In the genomic region with DNA sequence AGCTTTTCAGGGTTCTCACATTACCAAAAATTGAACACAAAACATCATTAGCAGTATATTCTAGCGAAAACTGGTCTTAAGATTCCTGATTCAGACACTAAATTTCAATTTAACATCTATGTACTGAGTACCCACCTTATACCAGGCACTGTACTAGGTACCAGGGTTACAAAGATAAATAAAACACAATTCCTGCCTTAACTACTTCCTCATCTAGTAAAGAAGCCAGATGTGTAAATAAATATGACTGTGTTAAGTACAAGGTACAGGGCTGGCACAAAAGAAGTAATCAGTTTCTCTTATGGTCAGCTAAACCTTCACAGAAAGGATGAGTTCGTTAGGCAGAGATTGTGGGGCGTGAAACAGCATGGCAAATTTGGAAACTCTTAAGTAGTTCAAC, we compare ENCODE assay signal across 38 cellular contexts. TPM values are rescaled to one million over a fixed set of nuclear protein-coding genes. Genes with fewer than 3 reads are reported as not detected.
"Had no signal": no experiment of that assay in that cellular context is flagged by ENCODE, and none has a peak within 500 bp of the region (broad histone marks: within the 10 kb centered on the region; RNA-seq: fewer than 3 reads in every experiment).

No MANE protein-coding gene starts in this region.

- H3K36me3 ChIP-seq: breast epithelium had no signal

- ATAC-seq: activated naive CD4-positive, alpha-beta T cell treated with anti-CD3 and anti-CD28 coated beads, Interleukin-2, amount 50 U/mL, for 72 hours; activated T-cell treated with anti-CD3 and anti-CD28 coated beads, Interleukin-2, amount 50 U/mL, for 4 hours; body of pancreas; PC-3; Right ventricle myocardium inferior; SK-N-SH treated with all-trans-retinoic acid at 6 μM for 48 hours; T-cell had no signal

- H3K27me3 ChIP-seq: adrenal gland, body of pancreas, breast epithelium, Peyer's patch had no signal

- DNase-seq: activated CD4-positive, alpha-beta T cell treated with anti-CD3 and anti-CD28 coated beads for 1 hour; activated CD4-positive, alpha-beta T cell treated with anti-CD3 and anti-CD28 coated beads for 48 hours; activated CD4-positive, CD25-positive, alpha-beta regulatory T cell; activated CD8-positive, alpha-beta memory T cell treated with anti-CD3 and anti-CD28 coated beads, Interleukin-2, amount 50 U/mL, for 4 hours; activated gamma-delta T cell treated with Interleukin-2 at 50 U/mL for 16 hours; activated naive CD4-positive, alpha-beta T cell treated with anti-CD3 and anti-CD28 coated beads for 36 hours; activated T-cell treated with anti-CD3 and anti-CD28 coated beads for 4 hours; activated T-cell treated with anti-CD3 and anti-CD28 coated beads, Interleukin-2, amount 50 U/mL, for 4 hours; adrenal gland; body of pancreas; Karpas-422; KBM-7; MV-4-11; NCI-H1092; NCI-H1436 treated with DMSO at 0.1 percent for 48 hours; NCI-H1694 treated with DMSO at 0.1 percent for 48 hours; NCI-H2029; NCI-H345; NCI-H524 treated with DMSO at 0.1 percent for 48 hours; NCI-H748 treated with DMSO at 0.1 percent for 48 hours; NK-92 treated with Interleukin-12 subunit alpha and Interleukin-12 subunit beta, amount 100 ng/mL, for 24 hours; PC-3; Peyer's patch; SIG-M5; T-cell; T1000; WERI-Rb-1 had no signal

- H3K9me3 ChIP-seq: adrenal gland, body of pancreas, breast epithelium, Peyer's patch had no signal

- H3K4me3 ChIP-seq: adrenal gland, body of pancreas, breast epithelium, Peyer's patch had no signal

- FAIRE-seq: astrocyte had no signal

- H3K27ac ChIP-seq: adrenal gland, body of pancreas, breast epithelium, Peyer's patch, RWPE1, WERI-Rb-1 had no signal

RNA-seq across cellular contexts. Expression of a gene that starts 21.7 kb away (rescaled TPM):
- total RNA-seq: activated naive CD4-positive, alpha-beta T cell treated with anti-CD3 and anti-CD28 coated beads for 36 hours; activated naive CD4-positive, alpha-beta T cell treated with anti-CD3 and anti-CD28 coated beads, Interleukin-2, amount 50 U/mL, for 72 hours; activated T-cell treated with anti-CD3 and anti-CD28 coated beads, Interleukin-2, amount 50 U/mL, for 4 hours; activated T-helper 1 cell treated with anti-CD3 and anti-CD28 coated beads, Interleukin-12 subunit alpha, Interleukin-12 subunit beta, Interleukin-2, Interleukin-4 antibody, amounts not matched to agents 30 ng/mL and 10 ng/mL and 1 ng/mL, durations not matched to agents 14 hours and 24 hours and 36 hours; adrenal gland; astrocyte; MCF 10A; NCI-H460; PC-3; Peyer's patch; SK-MEL-5; T-cell; T-helper 2 cell treated with Interferon-gamma antibody and Interleukin-4, amounts not matched to agents 100 ng/mL and 5 ng/mL, for 36 hours had no signal
